In genomic region chr9:101458955-101459631, GRCh38 we compare ENCODE assay signal across 8 cellular contexts. TPM values are rescaled to one million over a fixed set of nuclear protein-coding genes. Genes with fewer than 3 reads are reported as not detected.
DNase-seq lines count a peak whose midpoint lies in the region; ATAC-seq, FAIRE-seq and TF ChIP-seq lines count a peak whose summit lies in the region.

No MANE protein-coding gene starts in this region.

- no peak overlapping the region for H2AFZ ChIP-seq in osteoblast (ENCODE audit: low read length)

- H3K27ac ChIP-seq in foreskin keratinocyte (no peak overlapping the region), osteoblast (ENCODE audit: low read depth, low read length) (no peak overlapping the region)

- no peaks in the 10 kb centered on the region for H3K36me3 ChIP-seq in osteoblast (ENCODE audit: insufficient read depth, low read length)

- peak; percentile 71 for FAIRE-seq in D721Med (lab: Jason Lieb, UNC)

- H3K27me3 ChIP-seq in foreskin keratinocyte (peaks cover 3% of the 10 kb centered on the region), osteoblast (ENCODE audit: insufficient read depth, low read length) (no peaks in the 10 kb centered on the region)

- TF ChIP-seq CTCF in D721Med (IDR thresholded peaks at IDR 0.05; ENCODE audit: insufficient read depth, missing control alignments) (peak; percentile 86), foreskin keratinocyte (conservative IDR thresholded peaks at IDR 0.05) (peak; percentile 96), osteoblast (IDR thresholded peaks at IDR 0.05; ENCODE audit: extremely low read depth, low read depth, low read length) (peak; percentile 86)

- H3K4me2 ChIP-seq in osteoblast (ENCODE audit: insufficient read depth, low read length): no peak overlapping the region

- H3K4me1 ChIP-seq in foreskin keratinocyte: no peaks in the 10 kb centered on the region
- H3K4me1 ChIP-seq in osteoblast (ENCODE audit: insufficient read depth, low read length): no peaks in the 10 kb centered on the region

- DNase-seq in D721Med (ENCODE audit: insufficient read length, low spot score) (peak; percentile 44), NCI-H2107 treated with DMSO at 0.1 percent for 48 hours (lab: John Stamatoyannopoulos, UW; ENCODE audit: unreplicated experiment) (peak; percentile 95), UCSD-AML1 (lab: John Stamatoyannopoulos, UW; ENCODE audit: unreplicated experiment) (peak; percentile 13), foreskin keratinocyte (peak; percentile 46 to 69), osteoblast (ENCODE audit: insufficient read length, low spot score, missing footprints) (peak; percentile 90)
- no peak for DNase-seq in NK-92 treated with Interleukin-12 subunit alpha and Interleukin-12 subunit beta, amount 100 ng/mL, for 24 hours (lab: John Stamatoyannopoulos, UW)

- peak; percentile 90 for ATAC-seq in GM19043 (IDR thresholded peaks at IDR 0.05; ENCODE audit: low read depth, unreplicated experiment)
- peak; percentile 80 for ATAC-seq in HG03108 (IDR thresholded peaks at IDR 0.05; ENCODE audit: unreplicated experiment)
- ATAC-seq in foreskin keratinocyte: peak; percentile 92

- H3K79me2 ChIP-seq in osteoblast (ENCODE audit: insufficient read depth, low read length): no peaks in the 10 kb centered on the region

- H3K4me3 ChIP-seq in osteoblast (ENCODE audit: insufficient read depth, low read length): no peak overlapping the region

- no peaks in the 10 kb centered on the region for H3K9me3 ChIP-seq in osteoblast (ENCODE audit: low read depth, low read length)

- H4K20me1 ChIP-seq in osteoblast (ENCODE audit: insufficient read depth, low read length): no peaks in the 10 kb centered on the region

RNA-seq across cellular contexts. Expression of gene ALDOB, which starts 23.5 kb away (rescaled TPM):
- not detected in 2 replicates for total RNA-seq in foreskin keratinocyte
- polyA plus RNA-seq in foreskin keratinocyte: not detected in 2 replicates
- not detected in 2 replicates for total RNA-seq in osteoblast
